In genomic region chr1:243260221-243260880, GRCh38 we compare ENCODE assay signal across 21 cellular contexts. TPM values are rescaled to one million over a fixed set of nuclear protein-coding genes. Genes with fewer than 3 reads are reported as not detected.
DNase-seq lines count a peak whose midpoint lies in the region; ATAC-seq, FAIRE-seq and TF ChIP-seq lines count a peak whose summit lies in the region.
"Had no signal": no experiment of that assay in that cellular context is flagged by ENCODE, and none has a peak within 500 bp of the region (broad histone marks: within the 10 kb centered on the region; RNA-seq: fewer than 3 reads in every experiment).

No MANE protein-coding gene starts in this region.

- in situ Hi-C loops in K562 (cut with MboI) = no loop called here

- H3K27me3 Mint-ChIP-seq in HFFc6 (ENCODE audit: insufficient read depth) (peaks cover 2% of the 10 kb centered on the region; the same call in 1 of the 2 replicates), glutamatergic neuron (ENCODE audit: unreplicated experiment) (peaks cover 9% of the 10 kb centered on the region)
- H3K27me3 Mint-ChIP-seq: CD4-positive, alpha-beta T cell had no signal

- FAIRE-seq in K562 (lab: Jason Lieb, UNC) = no peak
- FAIRE-seq: GM19239 had no signal

- peaks cover 0 to 3% (median 0%) of the 10 kb centered on the region in 11 experiments; a peak in 3 of 22 replicates for H3K9me3 ChIP-seq in BLaER1 treated with 17β-estradiol and CSF1 and Interleukin-3, amounts not matched to agents 10 nM and 100 nM (replicated peaks in 1 of 11)
- H3K9me3 ChIP-seq in K562 (replicated peaks; ENCODE audit: control insufficient read depth, insufficient read depth, low read depth, low read length) = no peaks in the 10 kb centered on the region
- no peaks in the 10 kb centered on the region for H3K9me3 ChIP-seq in MM.1S (replicated peaks; ENCODE audit: insufficient read depth, low read length)
- H3K9me3 ChIP-seq: HAP-1 had no signal

- peaks cover 0 to 5% (median 0%) of the 10 kb centered on the region in 11 experiments; a peak in 2 of 22 replicates for H3K36me3 ChIP-seq in BLaER1 treated with 17β-estradiol and CSF1 and Interleukin-3, amounts not matched to agents 10 nM and 100 nM
- no peaks in the 10 kb centered on the region for H3K36me3 ChIP-seq in K562 (ENCODE audit: control insufficient read depth, insufficient read depth, low read length)
- H3K36me3 ChIP-seq in MM.1S (replicated peaks; ENCODE audit: insufficient read depth, low read length) = no peaks in the 10 kb centered on the region
- H3K36me3 ChIP-seq: HAP-1 had no signal

- H3K27ac Mint-ChIP-seq in HFFc6 (peak overlapping the region; percentile 51), glutamatergic neuron (ENCODE audit: unreplicated experiment) (peak overlapping the region; percentile 36)
- H3K27ac Mint-ChIP-seq: CD4-positive, alpha-beta T cell had no signal

- H3K79me2 ChIP-seq in K562 (ENCODE audit: control insufficient read depth, insufficient read depth, low read length) (peaks cover 30% of the 10 kb centered on the region), MM.1S (ENCODE audit: low read length) (peaks cover 40% of the 10 kb centered on the region)

- H3K9me3 Mint-ChIP-seq in HFFc6 (no peaks in the 10 kb centered on the region), glutamatergic neuron (ENCODE audit: unreplicated experiment) (peaks cover 15% of the 10 kb centered on the region)
- H3K9me3 Mint-ChIP-seq: CD4-positive, alpha-beta T cell had no signal

- TF ChIP-seq EP300 in K562 (IDR thresholded peaks at IDR 0.05; ENCODE audit: low read length) = no peak

- DNase-seq in HFFc6 (no peak), K562 (ENCODE audit: extremely low read depth in 1 of 4, low spot score in 3 of 4) (no peak), glutamatergic neuron (no peak), MM.1S (no peak), HEK293T (ENCODE audit: extremely low spot score) (no peak)
- DNase-seq: ACHN; AML-193; CD4-positive, alpha-beta T cell; EL; Kasumi-1; NCI-H1417 treated with DMSO at 0.1 percent for 48 hours; NCI-H1930; NCI-H2171 treated with DMSO at 0.1 percent for 48 hours; NCI-H446 treated with DMSO at 0.1 percent for 48 hours; NCI-H748 treated with DMSO at 0.1 percent for 48 hours; PC-9 had no signal

- no peak overlapping the region for H3K4me3 ChIP-seq in BLaER1 treated with 17β-estradiol and CSF1 and Interleukin-3, amounts not matched to agents 10 nM and 100 nM
- H3K4me3 ChIP-seq in K562 = no peak overlapping the region
- no peak overlapping the region for H3K4me3 ChIP-seq in MM.1S (ENCODE audit: low read length)
- H3K4me3 ChIP-seq: HAP-1, PC-9 had no signal

- H3K4me1 Mint-ChIP-seq in HFFc6 (ENCODE audit: low read depth) = peaks cover 63% of the 10 kb centered on the region
- peaks cover 28% of the 10 kb centered on the region for H3K4me1 Mint-ChIP-seq in glutamatergic neuron (ENCODE audit: low read depth, unreplicated experiment)

- H2AFZ ChIP-seq in K562 (ENCODE audit: low read depth, low read length) (no peak overlapping the region), MM.1S (ENCODE audit: low read length) (no peak overlapping the region)
- H2AFZ ChIP-seq: PC-9 had no signal

- no TSS peak for BruUV-seq in K562 (replicated peaks; lab: Mats Ljungman, UMichigan)

- peaks cover 11% of the 10 kb centered on the region for H3F3A ChIP-seq in MM.1S (ENCODE audit: insufficient read depth, low read length)

- no peak for TF ChIP-seq POLR2A in K562 (conservative IDR thresholded peaks at IDR 0.05)

- peak overlapping the region in 7 of 11 experiments; percentile 24 to 46 (median 31); a peak in 9 of 22 replicates for H3K27ac ChIP-seq in BLaER1 treated with 17β-estradiol and CSF1 and Interleukin-3, amounts not matched to agents 10 nM and 100 nM
- H3K27ac ChIP-seq in K562 (ENCODE audit: extremely low read depth, low read depth, low read length) (no peak overlapping the region), MM.1S (ENCODE audit: low read length) (no peak overlapping the region)
- H3K27ac ChIP-seq: PC-9 had no signal

- no peaks in the 10 kb centered on the region for H4K20me1 ChIP-seq in BLaER1 treated with 17β-estradiol and CSF1 and Interleukin-3, amounts not matched to agents 10 nM and 100 nM
- no peaks in the 10 kb centered on the region for H4K20me1 ChIP-seq in K562 (replicated peaks; ENCODE audit: control insufficient read depth, insufficient read depth, low read length)
- no peaks in the 10 kb centered on the region for H4K20me1 ChIP-seq in MM.1S (ENCODE audit: insufficient read depth, low read length)

- H3K27me3 ChIP-seq in BLaER1 treated with 17β-estradiol and CSF1 and Interleukin-3, amounts not matched to agents 10 nM and 100 nM = no peaks in the 10 kb centered on the region
- H3K27me3 ChIP-seq in K562 (ENCODE audit: control insufficient read depth in 2 of 2, insufficient read depth in 2 of 2, low read length in 2 of 2) = no peaks in the 10 kb centered on the region
- no peaks in the 10 kb centered on the region for H3K27me3 ChIP-seq in MM.1S (replicated peaks; ENCODE audit: insufficient read depth, low read length)

- ATAC-seq in K562 (no peak), HG03520 (IDR thresholded peaks at IDR 0.05; ENCODE audit: unreplicated experiment) (no peak), HG03460 (IDR thresholded peaks at IDR 0.05; ENCODE audit: unreplicated experiment) (no peak)

- TF ChIP-seq RAD21 in K562 (CRISPR knock-in tag; conservative IDR thresholded peaks at IDR 0.05 in 1 of 2, IDR thresholded peaks at IDR 0.05 in 1 of 2) = no peak

- H3K36me3 Mint-ChIP-seq in HFFc6 (ENCODE audit: low read depth) (0 out of 2 replicates have a peak, but pooled peaks cover 9% of the 10 kb centered on the region), glutamatergic neuron (ENCODE audit: unreplicated experiment) (no peaks in the 10 kb centered on the region)

- no peak for TF ChIP-seq CTCF in HFFc6 (IDR thresholded peaks at IDR 0.05)
- TF ChIP-seq CTCF in K562 (IDR thresholded peaks at IDR 0.05 in 2 of 3, conservative IDR thresholded peaks at IDR 0.05 in 1 of 3; ENCODE audit: insufficient read depth in 2 of 3, low read depth in 1 of 3, low read length in 3 of 3) = no peak
- no peak for TF ChIP-seq CTCF in glutamatergic neuron (IDR thresholded peaks at IDR 0.05; ENCODE audit: partially characterized antibody, unreplicated experiment)
- no peak for TF ChIP-seq CTCF in MM.1S (IDR thresholded peaks at IDR 0.05; ENCODE audit: low read length)

- no peaks in the 10 kb centered on the region for H3K9me2 ChIP-seq in MM.1S (replicated peaks; ENCODE audit: insufficient read depth, low read length)

- no peak overlapping the region for H3K9ac ChIP-seq in BLaER1 treated with 17β-estradiol and CSF1 and Interleukin-3, amounts not matched to agents 10 nM and 100 nM
- no peak overlapping the region for H3K9ac ChIP-seq in K562 (ENCODE audit: insufficient read depth in 1 of 2, low read depth in 2 of 2, low read length in 2 of 2)
- H3K9ac ChIP-seq in MM.1S (ENCODE audit: low read length) = no peak overlapping the region

- CTCF ChIA-PET in K562 (lab: Yijun Ruan, JAX; ENCODE audit: low intra/inter-chr PET ratio) = no interaction called here
- CTCF ChIA-PET in HEK293T (lab: Yijun Ruan, JAX) = no interaction called here

- H3K4me1 ChIP-seq in BLaER1 treated with 17β-estradiol and CSF1 and Interleukin-3, amounts not matched to agents 10 nM and 100 nM = peaks cover 46 to 83% (median 69%) of the 10 kb centered on the region in 10 experiments
- peaks cover 11 to 22% of the 10 kb centered on the region in 2 experiments for H3K4me1 ChIP-seq in K562 (replicated peaks in 1 of 2; ENCODE audit: control insufficient read depth in 2 of 2, insufficient read depth in 2 of 2, low read length in 2 of 2)
- H3K4me1 ChIP-seq in MM.1S (ENCODE audit: low read length) = peaks cover 8% of the 10 kb centered on the region

- intact Hi-C loops in K562 (cut with micrococcal nuclease) = no loop called here

- H3K4me3 Mint-ChIP-seq in HFFc6 (no peak overlapping the region), glutamatergic neuron (ENCODE audit: unreplicated experiment) (no peak overlapping the region)

- peak overlapping the region in 8 of 11 experiments; percentile 13 to 72 (median 61); a peak in 17 of 22 replicates for H3K4me2 ChIP-seq in BLaER1 treated with 17β-estradiol and CSF1 and Interleukin-3, amounts not matched to agents 10 nM and 100 nM
- H3K4me2 ChIP-seq in K562 (ENCODE audit: insufficient read depth, low read length) (no peak overlapping the region), MM.1S (ENCODE audit: low read depth, low read length) (no peak overlapping the region)
- H3K4me2 ChIP-seq: PC-9 had no signal

- H3K9me1 ChIP-seq in K562 (ENCODE audit: control insufficient read depth, insufficient read depth, low read length) = no peaks in the 10 kb centered on the region

- WGBS in K562 (ENCODE audit: insufficient coverage, low coverage, missing lambda C conversion rate) = 34% methylated on average over 4 of the region's 4 CpGs

- POLR2A ChIA-PET in K562 (lab: Yijun Ruan, JAX) = no interaction called here
- POLR2A ChIA-PET in HEK293T (lab: Yijun Ruan, JAX) = no interaction called here

RNA-seq across cellular contexts. Expression of gene SDCCAG8, which starts 4.5 kb away (rescaled TPM):
- total RNA-seq in HFFc6 (2021; fragmentation: NEBNext Ultra II Directional; extraction: Animal tissue kit (Norgen Biotek cat#: 25700)) = 10 to 100 TPM; 22.3 to 31.2 (median 26.1) TPM
- 59.4 and 127 TPM in 2 replicates for total RNA-seq in K562 (2011; cell fraction: chromatin; rRNA removed; ENCODE audit: low replicate concordance)
- total RNA-seq in K562 (2011; cell fraction: nucleolus; rRNA removed) = 15.7 and 21.7 TPM in 2 replicates
- total RNA-seq in K562 (2011; cell fraction: nucleoplasm; rRNA removed) = 42.4 and 44.1 TPM in 2 replicates
- total RNA-seq in K562 (2014; rRNA removed) (17.9 and 22.7 TPM in 2 replicates), K562 (2014; rRNA removed; fragmentation: Illumina TruSeq; extraction: Trizol) (24.5 and 25.4 TPM in 2 replicates), K562 (2015; rRNA removed; fragmentation: Illumina TruSeq; extraction: Trizol) (26.6 and 32.6 TPM in 2 replicates), K562 (2021) (23.8 and 26.1 TPM in 2 replicates), glutamatergic neuron (ENCODE audit: unreplicated experiment) (52.8 TPM)
- polyA plus RNA-seq in K562 (2011; rRNA removed) (36.7 and 38.7 TPM in 2 replicates), K562 (2014; fragmentation: Illumina TruSeq; extraction: Trizol) (17.5 and 25.0 TPM in 2 replicates), K562 (2014; fragmentation: Nextera tagmentation; extraction: Ambion mirVana) (10 to 100 TPM; 21.6 to 29.6 TPM), K562 (2014; rRNA removed) (17.4 and 28.8 TPM in 2 replicates)
- 17.0 and 20.6 TPM in 2 replicates for polyA plus RNA-seq in K562 (2011; cell fraction: cytosol; rRNA removed)
- 24.8 and 39.9 TPM in 2 replicates for polyA plus RNA-seq in K562 (2011; cell fraction: nucleus; rRNA removed)
- polyA plus RNA-seq in K562 (2012) = 17.8 and 30.1 TPM in 2 replicates
- polyA minus RNA-seq in K562 (2011; rRNA and poly(A)+ RNA removed) = 56.5 and 97.6 TPM in 2 replicates
- polyA minus RNA-seq in K562 (2011; cell fraction: cytosol; rRNA and poly(A)+ RNA removed) = 11.2 and 20.3 TPM in 2 replicates
- 25.3 and 52.1 TPM in 2 replicates for polyA minus RNA-seq in K562 (2011; cell fraction: nucleus; rRNA and poly(A)+ RNA removed)

RNA-seq across cellular contexts. Expression of gene CEP170, which starts 5.3 kb away (rescaled TPM):
- total RNA-seq in HFFc6 (2021; fragmentation: NEBNext Ultra II Directional; extraction: Animal tissue kit (Norgen Biotek cat#: 25700)) = 100 to 1,000 TPM in 5 of 6 experiments, 10 to 100 TPM in 1; 98.6 to 131 (median 117) TPM
- 77.5 and 254 TPM in 2 replicates for total RNA-seq in K562 (2011; cell fraction: chromatin; rRNA removed; ENCODE audit: low replicate concordance)
- total RNA-seq in K562 (2011; cell fraction: nucleolus; rRNA removed) = 38.5 and 51.8 TPM in 2 replicates
- total RNA-seq in K562 (2011; cell fraction: nucleoplasm; rRNA removed) = 83.7 and 95.0 TPM in 2 replicates
- total RNA-seq in K562 (2014; rRNA removed) (57.3 and 63.8 TPM in 2 replicates), K562 (2014; rRNA removed; fragmentation: Illumina TruSeq; extraction: Trizol) (89.0 and 102 TPM in 2 replicates), K562 (2015; rRNA removed; fragmentation: Illumina TruSeq; extraction: Trizol) (93.6 and 110 TPM in 2 replicates), K562 (2021) (73.6 and 82.0 TPM in 2 replicates), glutamatergic neuron (ENCODE audit: unreplicated experiment) (450 TPM)
- polyA plus RNA-seq in K562 (2011; rRNA removed) (94.4 and 104 TPM in 2 replicates), K562 (2014; fragmentation: Illumina TruSeq; extraction: Trizol) (58.0 and 68.5 TPM in 2 replicates), K562 (2014; fragmentation: Nextera tagmentation; extraction: Ambion mirVana) (10 to 100 TPM; 22.6 to 24.6 TPM), K562 (2014; rRNA removed) (47.2 and 53.6 TPM in 2 replicates)
- polyA plus RNA-seq in K562 (2011; cell fraction: cytosol; rRNA removed) = 23.4 and 61.8 TPM in 2 replicates
- polyA plus RNA-seq in K562 (2011; cell fraction: nucleus; rRNA removed) = 102 and 139 TPM in 2 replicates
- 34.8 and 35.9 TPM in 2 replicates for polyA plus RNA-seq in K562 (2012)
- 211 and 286 TPM in 2 replicates for polyA minus RNA-seq in K562 (2011; rRNA and poly(A)+ RNA removed)
- 54.7 and 83.7 TPM in 2 replicates for polyA minus RNA-seq in K562 (2011; cell fraction: cytosol; rRNA and poly(A)+ RNA removed)
- 128 and 283 TPM in 2 replicates for polyA minus RNA-seq in K562 (2011; cell fraction: nucleus; rRNA and poly(A)+ RNA removed)

Comparison
In these comparisons a context has a peak if more than half of its experiments do, and no peak if none do; other contexts are left out.
1. H3K27ac ChIP-seq: peak in BLaER1 treated with 17β-estradiol and CSF1 and Interleukin-3, amounts not matched to agents 10 nM and 100 nM (7 of 11); none in K562 (single experiment) and MM.1S (single experiment).
2. H3K4me2 ChIP-seq: peak in BLaER1 treated with 17β-estradiol and CSF1 and Interleukin-3, amounts not matched to agents 10 nM and 100 nM (8 of 11); none in K562 (single experiment) and MM.1S (single experiment).